In the genomic region with DNA sequence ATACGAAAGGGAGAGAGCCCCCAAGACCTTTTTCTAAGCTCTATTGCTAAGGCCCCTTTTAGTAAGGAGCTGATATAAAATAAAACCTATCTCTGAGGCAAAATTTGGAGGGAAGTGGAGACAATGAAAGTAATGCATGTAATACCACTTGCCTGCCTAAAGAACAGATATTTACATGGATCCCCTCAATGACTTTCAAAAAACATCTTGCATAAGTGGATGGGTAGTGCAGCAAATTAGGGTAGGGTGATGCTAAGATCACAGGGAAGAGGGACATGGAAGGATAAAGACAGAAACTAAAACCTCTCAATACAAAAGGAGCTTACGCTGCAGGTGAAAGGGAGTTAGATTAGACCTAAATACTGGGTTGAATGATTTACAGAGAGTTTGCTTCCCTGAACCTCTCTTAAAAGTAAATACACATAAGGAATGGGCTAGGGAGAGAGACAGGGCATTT, we compare ENCODE assay signal across 9 cellular contexts. TPM values are rescaled to one million over a fixed set of nuclear protein-coding genes. Genes with fewer than 3 reads are reported as not detected.
A peak's percentile ranks its signal among the peaks of the same experiment; 100 is the strongest.
DNase-seq lines count a peak whose midpoint lies in the region; ATAC-seq, FAIRE-seq and TF ChIP-seq lines count a peak whose summit lies in the region.
"Had no signal": no experiment of that assay in that cellular context is flagged by ENCODE, and none has a peak within 500 bp of the region (broad histone marks: within the 10 kb centered on the region; RNA-seq: fewer than 3 reads in every experiment).

No MANE protein-coding gene starts in this region.

- H3K9me3 ChIP-seq in astrocyte (ENCODE audit: insufficient read depth, low read depth, low read length), result no peaks in the 10 kb centered on the region
- no peaks in the 10 kb centered on the region for H3K9me3 ChIP-seq in lung (ENCODE audit: control insufficient read depth in 2 of 2, insufficient read depth in 1 of 2, low read length in 1 of 2)
- H3K9me3 ChIP-seq in upper lobe of left lung, result no peaks in the 10 kb centered on the region

- H3K4me2 ChIP-seq in astrocyte (ENCODE audit: low read length), result peak overlapping the region; percentile 99

- H3K4me3 Mint-ChIP-seq in activated naive CD4-positive, alpha-beta T cell treated with anti-CD3 and anti-CD28 coated beads, Interleukin-2, amount 50 U/mL, for 24 hours, result peak overlapping the region; percentile 93
- H3K4me3 Mint-ChIP-seq in astrocyte (ENCODE audit: unreplicated experiment), result peak overlapping the region; percentile 91

- peak overlapping the region; percentile 97 for H3K9ac ChIP-seq in astrocyte (ENCODE audit: low read length)

- WGBS in lung, 2 donors, result 85 to 88% methylated on average over 2 of the region's 2 CpGs
- 82 to 83% methylated on average over 2 of the region's 2 CpGs for WGBS in upper lobe of left lung, 2 donors

- TF ChIP-seq POLR2A in upper lobe of left lung (IDR thresholded peaks at IDR 0.05) (no peak), H54 (IDR thresholded peaks at IDR 0.05; ENCODE audit: low read depth, low read length) (no peak)

- FAIRE-seq in astrocyte (lab: Jason Lieb, UNC) (no peak), H54 (lab: Jason Lieb, UNC) (no peak)

- H3K79me2 ChIP-seq in astrocyte (ENCODE audit: insufficient read depth, low read length), result peaks cover 58% of the 10 kb centered on the region

- peaks cover 12% of the 10 kb centered on the region for H3K4me1 ChIP-seq in astrocyte (ENCODE audit: insufficient read depth, low read length)
- H3K4me1 ChIP-seq in lung (ENCODE audit: control insufficient read depth in 2 of 2, insufficient read depth in 2 of 2, low read length in 2 of 2), result peaks cover 4 to 5% of the 10 kb centered on the region in 2 donors
- peaks cover 15 to 38% (median 22%) of the 10 kb centered on the region in 4 donors for H3K4me1 ChIP-seq in upper lobe of left lung

- H4K20me1 ChIP-seq in astrocyte (ENCODE audit: insufficient read depth, low read length), result peaks cover 26% of the 10 kb centered on the region

- TF ChIP-seq CTCF in astrocyte (IDR thresholded peaks at IDR 0.05; ENCODE audit: insufficient read depth, low read depth, low read length) (no peak), lung (IDR thresholded peaks at IDR 0.05; ENCODE audit: control extremely low read depth, extremely low read depth) (no peak), upper lobe of left lung (IDR thresholded peaks at IDR 0.05) (no peak)

- DNase-seq in activated naive CD4-positive, alpha-beta T cell (lab: John Stamatoyannopoulos, UW), result no peak
- DNase-seq in astrocyte (ENCODE audit: low read depth) (no peak), lung (ENCODE audit: low spot score) (no peak), upper lobe of left lung (no peak), NCI-H510A (lab: John Stamatoyannopoulos, UW) (no peak), H54 (ENCODE audit: insufficient read length, low spot score) (no peak)
- no peak for DNase-seq in activated CD8-positive, alpha-beta memory T cell treated with anti-CD3 and anti-CD28 coated beads for 24 hours
- DNase-seq: NCI-H1048 had no signal

- no peak overlapping the region for H2AFZ ChIP-seq in astrocyte (ENCODE audit: low read depth, low read length)

- no peaks in the 10 kb centered on the region for H3K9me3 Mint-ChIP-seq in activated naive CD4-positive, alpha-beta T cell treated with anti-CD3 and anti-CD28 coated beads, Interleukin-2, amount 50 U/mL, for 24 hours
- H3K9me3 Mint-ChIP-seq in astrocyte (ENCODE audit: unreplicated experiment), result no peaks in the 10 kb centered on the region

- H3K27me3 Mint-ChIP-seq in activated naive CD4-positive, alpha-beta T cell treated with anti-CD3 and anti-CD28 coated beads, Interleukin-2, amount 50 U/mL, for 24 hours, result no peaks in the 10 kb centered on the region
- H3K27me3 Mint-ChIP-seq in astrocyte (ENCODE audit: low read depth, unreplicated experiment), result no peaks in the 10 kb centered on the region

- H3K27ac ChIP-seq in astrocyte (ENCODE audit: low read depth, low read length) (peak overlapping the region; percentile 91), lung (ENCODE audit: low read depth in 1 of 2, low read length in 1 of 2) (peak overlapping the region in 1 of 2 donors; percentile 93), upper lobe of left lung (peak overlapping the region; percentile 84 to 95 (median 90))

- peaks cover 35% of the 10 kb centered on the region for H3K4me1 Mint-ChIP-seq in activated naive CD4-positive, alpha-beta T cell treated with anti-CD3 and anti-CD28 coated beads, Interleukin-2, amount 50 U/mL, for 24 hours
- peaks cover 7% of the 10 kb centered on the region for H3K4me1 Mint-ChIP-seq in astrocyte (ENCODE audit: low read depth, unreplicated experiment)

- no peak for TF ChIP-seq EP300 in upper lobe of left lung (IDR thresholded peaks at IDR 0.05)

- peaks cover 45% of the 10 kb centered on the region for H3K36me3 ChIP-seq in astrocyte (ENCODE audit: insufficient read depth, low read length)
- peaks cover 21 to 58% of the 10 kb centered on the region in 2 donors for H3K36me3 ChIP-seq in lung (ENCODE audit: control insufficient read depth in 2 of 2, insufficient read depth in 2 of 2, low read length in 2 of 2)
- peaks cover 36 to 77% (median 56%) of the 10 kb centered on the region in 4 donors for H3K36me3 ChIP-seq in upper lobe of left lung

- peaks cover 17% of the 10 kb centered on the region for H3K36me3 Mint-ChIP-seq in activated naive CD4-positive, alpha-beta T cell treated with anti-CD3 and anti-CD28 coated beads, Interleukin-2, amount 50 U/mL, for 24 hours
- peaks cover 14% of the 10 kb centered on the region for H3K36me3 Mint-ChIP-seq in astrocyte (ENCODE audit: low read depth, unreplicated experiment)

- H3K27me3 ChIP-seq in astrocyte (ENCODE audit: insufficient read depth, low read length) (no peaks in the 10 kb centered on the region), lung (ENCODE audit: control insufficient read depth, insufficient read depth) (no peaks in the 10 kb centered on the region), upper lobe of left lung (no peaks in the 10 kb centered on the region)

- ATAC-seq in lung (ENCODE audit: insufficient read depth, low FRiP score) (no peak), upper lobe of left lung (ENCODE audit: low FRiP score in 2 of 2) (no peak)

- peak overlapping the region; percentile 83 for H3K4me3 ChIP-seq in astrocyte (ENCODE audit: insufficient read depth, low read depth, low read length)
- peak overlapping the region; percentile 62 for H3K4me3 ChIP-seq in lung
- H3K4me3 ChIP-seq in upper lobe of left lung, result peak overlapping the region; percentile 63 to 92 (median 84)

- peak overlapping the region; percentile 83 for H3K27ac Mint-ChIP-seq in activated naive CD4-positive, alpha-beta T cell treated with anti-CD3 and anti-CD28 coated beads, Interleukin-2, amount 50 U/mL, for 24 hours
- peak overlapping the region; percentile 92 for H3K27ac Mint-ChIP-seq in astrocyte (ENCODE audit: unreplicated experiment)

RNA-seq across cellular contexts. Expression of a gene that starts 1.1 kb away (rescaled TPM):
- total RNA-seq in astrocyte (13.5 and 13.7 TPM in 2 replicates), lung (10 to 100 TPM in 1 of 2 donors, 1 to 10 TPM in 1; 8.0 to 21.1 TPM), upper lobe of left lung (10 to 100 TPM in 5 of 6 donors, 1 to 10 TPM in 1; 9.3 to 31.4 (median 18.0) TPM)
- polyA plus RNA-seq in lung, result 10 to 100 TPM; 21.6 to 22.2 TPM

RNA-seq across cellular contexts. Expression of a gene that starts 9.0 kb away (rescaled TPM):
- total RNA-seq in astrocyte (69.9 and 86.6 TPM in 2 replicates), lung (100 to 1,000 TPM in 1 of 2 donors, 10 to 100 TPM in 1; 65.8 to 129 TPM), upper lobe of left lung (100 to 1,000 TPM in 3 of 6 donors, 10 to 100 TPM in 3; 69.1 to 142 (median 113) TPM)
- 100 to 1,000 TPM in 1 of 2 donors, 10 to 100 TPM in 1; 68.4 to 123 TPM for polyA plus RNA-seq in lung

RNA-seq across cellular contexts. Expression of a gene that starts 9.3 kb away (rescaled TPM):
- 43.3 and 47.3 TPM in 2 replicates for total RNA-seq in astrocyte
- total RNA-seq in lung, result 10 to 100 TPM; 19.6 to 37.3 TPM
- 10 to 100 TPM; 37.3 to 55.4 TPM for polyA plus RNA-seq in lung
- total RNA-seq in upper lobe of left lung, result 10 to 100 TPM; 24.8 to 48.2 (median 29.8) TPM

RNA-seq across cellular contexts. Expression of a gene that starts 22.8 kb away (rescaled TPM):
- total RNA-seq in astrocyte (52.9 and 61.3 TPM in 2 replicates), lung (10 to 100 TPM; 46.4 to 61.8 TPM), upper lobe of left lung (100 to 1,000 TPM in 1 of 6 donors, 10 to 100 TPM in 5; 43.9 to 104 (median 48.9) TPM)
- polyA plus RNA-seq in lung, result 10 to 100 TPM; 28.7 to 41.0 TPM

RNA-seq across cellular contexts. Expression of a gene that starts 30.0 kb away (rescaled TPM):
- total RNA-seq in astrocyte (77.3 and 79.0 TPM in 2 replicates), lung (10 to 100 TPM; 45.9 to 66.0 TPM), upper lobe of left lung (10 to 100 TPM; 39.8 to 60.6 (median 55.3) TPM)
- 10 to 100 TPM; 57.5 to 76.2 TPM for polyA plus RNA-seq in lung
